9 cellular contexts compared by ENCODE assay signal in genomic region chr17:50953831-50954601, GRCh38.
A peak's percentile ranks its signal among the peaks of the same experiment; 100 is the strongest.
DNase-seq lines count a peak whose midpoint lies in the region; ATAC-seq, FAIRE-seq and TF ChIP-seq lines count a peak whose summit lies in the region.
"Had no signal": no experiment of that assay in that cellular context is flagged by ENCODE, and none has a peak within 500 bp of the region (broad histone marks: within the 10 kb centered on the region; RNA-seq: fewer than 3 reads in every experiment).

No MANE protein-coding gene starts in this region.

- H3K36me3 ChIP-seq in endothelial cell of umbilical vein (ENCODE audit: control insufficient read depth in 2 of 2, extremely low read depth in 1 of 2, insufficient read depth in 2 of 2, low read length in 2 of 2) (no peaks in the 10 kb centered on the region), neural cell (ENCODE audit: insufficient read depth, low read length) (no peaks in the 10 kb centered on the region)

- TF ChIP-seq RAD21 in neural cell (conservative IDR thresholded peaks at IDR 0.05): no peak

- H3K9me3 ChIP-seq in endothelial cell of umbilical vein (replicated peaks; ENCODE audit: control insufficient read depth, insufficient read depth, low read length) (no peaks in the 10 kb centered on the region), neural cell (ENCODE audit: low read length) (no peaks in the 10 kb centered on the region)

- no peak overlapping the region for H3K9ac ChIP-seq in endothelial cell of umbilical vein (replicated peaks; ENCODE audit: extremely low read depth, insufficient read depth, low read length)
- H3K9ac ChIP-seq in neural cell (ENCODE audit: low read length): peak overlapping the region; percentile 34

- no peaks in the 10 kb centered on the region for H3F3A ChIP-seq in neural cell (ENCODE audit: insufficient read depth, low read length, poor library complexity, severe bottlenecking)

- DNase-seq in DMS 273 (lab: John Stamatoyannopoulos, UW; ENCODE audit: unreplicated experiment): peak; percentile 86
- no peak for DNase-seq in DMS 273 treated with DMSO at 0.1 percent for 48 hours (lab: John Stamatoyannopoulos, UW)
- peak; percentile 47 for DNase-seq in NCI-H774 (lab: John Stamatoyannopoulos, UW)
- DNase-seq in endothelial cell of umbilical vein (ENCODE audit: low read depth, low spot score): peak; percentile 65
- no peak for DNase-seq in activated T-cell treated with anti-CD3 and anti-CD28 coated beads, Interleukin-2, amount 50 U/mL, for 1 hour
- DNase-seq in activated T-helper 2 cell treated with anti-CD3 and anti-CD28 coated beads, Interferon-gamma antibody, Interleukin-2, Interleukin-4, amounts not matched to agents 10 μg/mL and 5 μg/mL and 100 μg/mL, durations not matched to agents 14 hours and 24 hours and 36 hours (ENCODE audit: low spot score): no peak

- TF ChIP-seq POLR2A in endothelial cell of umbilical vein (IDR thresholded peaks at IDR 0.05; ENCODE audit: low read depth, low read length): no peak

- POLR2A ChIA-PET in endothelial cell of umbilical vein (lab: Charles Lee): interaction anchor here (1.1 to 3.8 kb wide), 2 partner anchors 88 to 101 kb away, joined by 3 to 18 read pairs; partner anchors contain the start of gene TOB1

- H3K27me3 ChIP-seq in endothelial cell of umbilical vein (ENCODE audit: control insufficient read depth in 2 of 2, insufficient read depth in 2 of 2, low read length in 2 of 2) (no peaks in the 10 kb centered on the region), neural cell (ENCODE audit: insufficient read depth, low read depth, low read length) (no peaks in the 10 kb centered on the region)

- no peaks in the 10 kb centered on the region for H3K9me1 ChIP-seq in endothelial cell of umbilical vein (replicated peaks; ENCODE audit: control insufficient read depth, extremely low read depth, insufficient read depth, low read length)

- no peaks in the 10 kb centered on the region for H3K9me3 Mint-ChIP-seq in activated T-helper 2 cell treated with anti-CD3 and anti-CD28 coated beads, Interferon-gamma antibody, Interleukin-2, Interleukin-4, amounts not matched to agents 10 μg/mL and 5 μg/mL and 100 μg/mL, durations not matched to agents 14 hours and 24 hours and 36 hours

- H2AFZ ChIP-seq in endothelial cell of umbilical vein (ENCODE audit: low read depth, low read length) (peak overlapping the region; percentile 23), neural cell (ENCODE audit: low read depth, low read length) (no peak overlapping the region)

- ATAC-seq in GM21381 (IDR thresholded peaks at IDR 0.05; ENCODE audit: unreplicated experiment): no peak

- peaks cover 7% of the 10 kb centered on the region for H3K4me1 ChIP-seq in endothelial cell of umbilical vein (ENCODE audit: control insufficient read depth, extremely low read depth, insufficient read depth, low read length)

- no peaks in the 10 kb centered on the region for H3K27me3 Mint-ChIP-seq in activated T-helper 2 cell treated with anti-CD3 and anti-CD28 coated beads, Interferon-gamma antibody, Interleukin-2, Interleukin-4, amounts not matched to agents 10 μg/mL and 5 μg/mL and 100 μg/mL, durations not matched to agents 14 hours and 24 hours and 36 hours (ENCODE audit: low read depth)

- H3K36me3 Mint-ChIP-seq in activated T-helper 2 cell treated with anti-CD3 and anti-CD28 coated beads, Interferon-gamma antibody, Interleukin-2, Interleukin-4, amounts not matched to agents 10 μg/mL and 5 μg/mL and 100 μg/mL, durations not matched to agents 14 hours and 24 hours and 36 hours (ENCODE audit: low read depth): no peaks in the 10 kb centered on the region

- H3K79me2 ChIP-seq in endothelial cell of umbilical vein (ENCODE audit: control insufficient read depth, insufficient read depth, low read length) (no peaks in the 10 kb centered on the region), neural cell (replicated peaks; ENCODE audit: insufficient read depth, low read length) (no peaks in the 10 kb centered on the region)

- peaks cover 9% of the 10 kb centered on the region for H3K4me1 Mint-ChIP-seq in activated T-helper 2 cell treated with anti-CD3 and anti-CD28 coated beads, Interferon-gamma antibody, Interleukin-2, Interleukin-4, amounts not matched to agents 10 μg/mL and 5 μg/mL and 100 μg/mL, durations not matched to agents 14 hours and 24 hours and 36 hours (ENCODE audit: low read depth)

- no peak for TF ChIP-seq EP300 in neural cell (conservative IDR thresholded peaks at IDR 0.05; ENCODE audit: poor library complexity, severe bottlenecking)

- H3K4me2 ChIP-seq in endothelial cell of umbilical vein (ENCODE audit: insufficient read depth, low read length) (no peak overlapping the region), neural cell (ENCODE audit: low read length) (no peak overlapping the region)

- H3K4me3 ChIP-seq in endothelial cell of umbilical vein (replicated peaks in 1 of 3; ENCODE audit: insufficient read depth in 1 of 3, low read depth in 1 of 3, low read length in 3 of 3) (no peak overlapping the region), neural cell (ENCODE audit: low read length) (peak overlapping the region; percentile 15)

- CTCF ChIA-PET in endothelial cell of umbilical vein (lab: Charles Lee): interaction anchor here (0.9 to 12.5 kb wide), 5 partner anchors 9 to 171 kb away, joined by 3 to 343 read pairs (median 26); partner anchors contain the start of gene TOB1

- H3K27ac ChIP-seq in endothelial cell of umbilical vein (ENCODE audit: insufficient read depth, low read depth, low read length) (no peak overlapping the region), neural cell (ENCODE audit: low read length) (peak overlapping the region; percentile 34)
- H3K27ac ChIP-seq: 22Rv1 had no signal

- peak; percentile 64 for FAIRE-seq in endothelial cell of umbilical vein (lab: Jason Lieb, UNC)

- TF ChIP-seq CTCF in endothelial cell of umbilical vein (IDR thresholded peaks at IDR 0.05; ENCODE audit: extremely low read depth in 1 of 2, insufficient read depth in 1 of 2, low read depth in 1 of 2, low read length in 2 of 2): no peak
- no peak for TF ChIP-seq CTCF in neural cell (IDR thresholded peaks at IDR 0.05; ENCODE audit: poor library complexity, severe bottlenecking)

- dilution Hi-C loops in endothelial cell of umbilical vein (cut with MboI; ENCODE audit: extremely low pct_ligation_motif_present, low sequenced_read_pairs): no loop called here

- intact Hi-C loops in endothelial cell of umbilical vein (cut with micrococcal nuclease): no loop called here
- intact Hi-C loops in activated T-helper 2 cell treated with anti-CD3 and anti-CD28 coated beads, Interferon-gamma antibody, Interleukin-2, Interleukin-4, amounts not matched to agents 10 μg/mL and 5 μg/mL and 100 μg/mL, durations not matched to agents 14 hours and 24 hours and 36 hours (cut with micrococcal nuclease): loop anchor here (10.0 kb wide), 1 partner anchor 409 kb away; the partner anchor contains the start of gene SPATA20

- no peaks in the 10 kb centered on the region for H3K9me2 ChIP-seq in neural cell (ENCODE audit: insufficient read depth, low read length)

- TSS peak; percentile 61 for BruUV-seq in endothelial cell of umbilical vein (replicated peaks; lab: Mats Ljungman, UMichigan)

- H3K27ac Mint-ChIP-seq in activated T-helper 2 cell treated with anti-CD3 and anti-CD28 coated beads, Interferon-gamma antibody, Interleukin-2, Interleukin-4, amounts not matched to agents 10 μg/mL and 5 μg/mL and 100 μg/mL, durations not matched to agents 14 hours and 24 hours and 36 hours: no peak overlapping the region

- H3K4me3 Mint-ChIP-seq in activated T-helper 2 cell treated with anti-CD3 and anti-CD28 coated beads, Interferon-gamma antibody, Interleukin-2, Interleukin-4, amounts not matched to agents 10 μg/mL and 5 μg/mL and 100 μg/mL, durations not matched to agents 14 hours and 24 hours and 36 hours (ENCODE audit: low read depth): no peak overlapping the region

- no peaks in the 10 kb centered on the region for H4K20me1 ChIP-seq in endothelial cell of umbilical vein (replicated peaks; ENCODE audit: control insufficient read depth, extremely low read depth, insufficient read depth, low read length)
- no peaks in the 10 kb centered on the region for H4K20me1 ChIP-seq in neural cell (ENCODE audit: insufficient read depth)

TF ChIP-seq in endothelial cell of umbilical vein, 7 proteins besides CTCF, POLR2A, EP300 and RAD21:
- no peak for TF ChIP-seq POLR2AphosphoS5 (IDR thresholded peaks at IDR 0.05; ENCODE audit: insufficient read depth, low read depth, low read length)
- TF ChIP-seq FOS (IDR thresholded peaks at IDR 0.05; ENCODE audit: borderline replicate concordance, insufficient read depth, low read length): no peak
- no peak for TF ChIP-seq MYC (IDR thresholded peaks at IDR 0.05; ENCODE audit: low read depth, low read length)
- no peak for TF ChIP-seq EZH2 (IDR thresholded peaks at IDR 0.05; ENCODE audit: borderline replicate concordance, low read depth, low read length, severe bottlenecking)
- no peak for TF ChIP-seq JUN (IDR thresholded peaks at IDR 0.05; ENCODE audit: borderline replicate concordance, insufficient read depth, insufficient read length, low read depth)
- TF ChIP-seq GATA2 (IDR thresholded peaks at IDR 0.05; ENCODE audit: insufficient read depth, insufficient read length, low read depth, low read length): no peak
- no peak for TF ChIP-seq MAX (IDR thresholded peaks at IDR 0.05; ENCODE audit: insufficient read depth, insufficient read length)

TF ChIP-seq in neural cell, 6 proteins besides CTCF, POLR2A, EP300 and RAD21 (continues in another document):
- TF ChIP-seq SMC3 (conservative IDR thresholded peaks at IDR 0.05; ENCODE audit: poor library complexity): peak; percentile 23
- TF ChIP-seq EZH2 (IDR thresholded peaks at IDR 0.05; ENCODE audit: borderline replicate concordance, insufficient read depth, low read length, poor library complexity, severe bottlenecking): no peak
- TF ChIP-seq POLR2AphosphoS5 (IDR thresholded peaks at IDR 0.05): peak; percentile 9

Comparison
In these comparisons a context has a peak if more than half of its experiments do, and no peak if none do; other contexts are left out.
1. DNase-seq: peak in DMS 273 (single experiment), NCI-H774 (single experiment) and endothelial cell of umbilical vein (single experiment); none in DMS 273 treated with DMSO at 0.1 percent for 48 hours (single experiment), activated T-cell treated with anti-CD3 and anti-CD28 coated beads, Interleukin-2, amount 50 U/mL, for 1 hour (single experiment) and activated T-helper 2 cell treated with anti-CD3 and anti-CD28 coated beads, Interferon-gamma antibody, Interleukin-2, Interleukin-4, amounts not matched to agents 10 μg/mL and 5 μg/mL and 100 μg/mL, durations not matched to agents 14 hours and 24 hours and 36 hours (single experiment).